In genomic region chr17:68831170-68831569, GRCh38 we compare ENCODE assay signal across 29 cellular contexts.
"Had no signal": no experiment of that assay in that cellular context is flagged by ENCODE, and none has a peak within 500 bp of the region (broad histone marks: within the 10 kb centered on the region; RNA-seq: fewer than 3 reads in every experiment).

No MANE protein-coding gene starts in this region.

- H3K9me3 ChIP-seq: ovary, psoas muscle, stomach, thoracic aorta, thyroid gland, upper lobe of left lung, vagina had no signal

- H3K4me1 Mint-ChIP-seq: natural killer cell; neural progenitor cell; stimulated activated effector memory CD8-positive, alpha-beta T cell treated with anti-CD3 and anti-CD28 coated beads, Interleukin-12 subunit alpha, Interleukin-12 subunit beta, amount 100 ng/mL, for 72 hours had no signal

- H3K36me3 Mint-ChIP-seq: naive thymus-derived CD4-positive, alpha-beta T cell; natural killer cell; stimulated activated effector memory CD8-positive, alpha-beta T cell treated with anti-CD3 and anti-CD28 coated beads, Interleukin-12 subunit alpha, Interleukin-12 subunit beta, amount 100 ng/mL, for 72 hours had no signal

- H3K27ac Mint-ChIP-seq: naive thymus-derived CD4-positive, alpha-beta T cell; natural killer cell; nephron; neural progenitor cell; progenitor cell of endocrine pancreas; stimulated activated effector memory CD8-positive, alpha-beta T cell treated with anti-CD3 and anti-CD28 coated beads, Interleukin-12 subunit alpha, Interleukin-12 subunit beta, amount 100 ng/mL, for 72 hours; stimulated activated naive B cell treated with anti-CD40 and anti-IgM and Interleukin-4, amounts not matched to agents 10 μg/mL and 1 μg/mL and 100 μg/mL, for 72 hours; stimulated activated naive CD8-positive, alpha-beta T cell treated with anti-CD3 and anti-CD28 coated beads, Interleukin-15, Interleukin-2, amounts not matched to agents 100 ng/mL and 50 ng/mL, for 24 hours had no signal

- H3K9me3 Mint-ChIP-seq: natural killer cell; stimulated activated naive CD8-positive, alpha-beta T cell treated with anti-CD3 and anti-CD28 coated beads, Interleukin-15, Interleukin-2, amounts not matched to agents 100 ng/mL and 50 ng/mL, for 24 hours had no signal

- H3K9ac ChIP-seq: neural progenitor cell, parathyroid adenoma had no signal

- DNase-seq: naive thymus-derived CD4-positive, alpha-beta T cell; natural killer cell; occipital lobe; ovary; posterior cingulate gyrus; psoas muscle; right cardiac atrium; small intestine; stimulated activated CD4-positive, alpha-beta T cell treated with anti-CD3 and anti-CD28 coated beads, Interleukin-15, amount 100 ng/mL, for 24 hours; stimulated activated CD4-positive, alpha-beta T cell treated with anti-CD3 and anti-CD28 coated beads, Interleukin-2, amount 100 ng/mL, for 24 hours; stimulated activated CD4-positive, alpha-beta T cell treated with anti-CD3 and anti-CD28 coated beads, Interleukin-2, amount 100 ng/mL, for 48 hours; stimulated activated CD4-positive, alpha-beta T cell treated with anti-CD3 and anti-CD28 coated beads, Interleukin-4, amount 100 ng/mL, for 24 hours; stimulated activated naive B cell treated with anti-CD40 and anti-IgM and Interleukin-4, amounts not matched to agents 10 μg/mL and 1 μg/mL and 100 μg/mL, for 72 hours; stimulated activated naive CD4-positive, alpha-beta T cell treated with Interleukin-2 at 50 U/mL for 16 hours; stomach; thyroid gland; trophoblast cell; upper lobe of left lung had no signal

- H2AFZ ChIP-seq: parathyroid adenoma had no signal

- H3K36me3 ChIP-seq: neural progenitor cell, ovary, stomach, thoracic aorta, thyroid gland, tibial nerve, upper lobe of left lung, vagina had no signal

- FAIRE-seq: small intestine, urothelium cell line had no signal

- H3K27ac ChIP-seq: neural progenitor cell, ovary, parathyroid adenoma, stomach, thoracic aorta, thyroid gland, vagina had no signal

- H3K79me2 ChIP-seq: parathyroid adenoma had no signal

- H3K4me3 ChIP-seq: neural progenitor cell, ovary, psoas muscle, stomach, thoracic aorta, thyroid gland, tibial nerve, upper lobe of left lung, vagina had no signal

- ATAC-seq: naive thymus-derived CD4-positive, alpha-beta T cell; natural killer cell; psoas muscle; right cardiac atrium; sciatic nerve; stimulated activated effector memory CD8-positive, alpha-beta T cell treated with anti-CD3 and anti-CD28 coated beads, Interleukin-12 subunit alpha, Interleukin-12 subunit beta, amount 100 ng/mL, for 72 hours; stimulated activated naive B cell treated with anti-CD40 and anti-IgM and Interleukin-4, amounts not matched to agents 10 μg/mL and 1 μg/mL and 100 μg/mL, for 72 hours had no signal

- H3K4me2 ChIP-seq: neural progenitor cell had no signal

- H3K27me3 ChIP-seq: neural progenitor cell, ovary, stomach, thyroid gland, tibial nerve, upper lobe of left lung, vagina had no signal

- H3K4me3 Mint-ChIP-seq: naive thymus-derived CD4-positive, alpha-beta T cell; natural killer cell; nephron; neural progenitor cell; stimulated activated effector memory CD8-positive, alpha-beta T cell treated with anti-CD3 and anti-CD28 coated beads, Interleukin-12 subunit alpha, Interleukin-12 subunit beta, amount 100 ng/mL, for 72 hours; stimulated activated naive B cell treated with anti-CD40 and anti-IgM and Interleukin-4, amounts not matched to agents 10 μg/mL and 1 μg/mL and 100 μg/mL, for 72 hours; stimulated activated naive CD8-positive, alpha-beta T cell treated with anti-CD3 and anti-CD28 coated beads, Interleukin-15, Interleukin-2, amounts not matched to agents 100 ng/mL and 50 ng/mL, for 24 hours had no signal

- H3K4me1 ChIP-seq: neural progenitor cell, parathyroid adenoma, psoas muscle, stomach, thyroid gland, vagina had no signal
